In genomic region chr7:138247568-138248328, GRCh38 we compare ENCODE assay signal across 24 cellular contexts.
DNase-seq lines count a peak whose midpoint lies in the region; ATAC-seq and TF ChIP-seq lines count a peak whose summit lies in the region.
"Had no signal": no experiment of that assay in that cellular context is flagged by ENCODE, and none has a peak within 500 bp of the region (broad histone marks: within the 10 kb centered on the region; RNA-seq: fewer than 3 reads in every experiment).

No MANE protein-coding gene starts in this region.

- DNase-seq in adipocyte (ENCODE audit: low read depth), result peak; percentile 4
- DNase-seq in fibroblast of villous mesenchyme (ENCODE audit: low read depth), result peak; percentile 15
- DNase-seq in trophoblast cell, result no peak
- no peak for DNase-seq in NCI-H1092 (lab: John Stamatoyannopoulos, UW)
- DNase-seq in effector memory CD8-positive, alpha-beta T cell, result no peak
- DNase-seq in Caco-2, result no peak
- DNase-seq: activated CD4-positive, alpha-beta T cell treated with anti-CD3 and anti-CD28 coated beads, Interleukin-2, amount 10 ng/mL, durations not matched to agents 7 days and 5 days; activated CD8-positive, alpha-beta memory T cell treated with anti-CD3 and anti-CD28 coated beads, Interleukin-2, amount 50 U/mL, for 48 hours; activated gamma-delta T cell; amniotic stem cell; CD4-positive, alpha-beta T cell; DMS53; HCEC 1CT; heart right ventricle; Karpas-422; kidney; naive thymus-derived CD8-positive, alpha-beta T cell; NCI-H1092 treated with DMSO at 0.1 percent for 48 hours; NCI-H524; stimulated activated naive CD4-positive, alpha-beta T cell; SW 1271; tibial artery had no signal

- no peak overlapping the region for H3K4me3 Mint-ChIP-seq in effector memory CD8-positive, alpha-beta T cell
- H3K4me3 Mint-ChIP-seq in Caco-2 (ENCODE audit: unreplicated experiment), result no peak overlapping the region
- H3K4me3 Mint-ChIP-seq: activated CD4-positive, alpha-beta T cell treated with anti-CD3 and anti-CD28 coated beads, Interleukin-2, amount 10 ng/mL, durations not matched to agents 7 days and 5 days; CD4-positive, alpha-beta T cell; naive thymus-derived CD8-positive, alpha-beta T cell had no signal

- peaks cover under 1 to 7% of the 10 kb centered on the region in 2 donors for H3K27me3 Mint-ChIP-seq in effector memory CD8-positive, alpha-beta T cell
- no peaks in the 10 kb centered on the region for H3K27me3 Mint-ChIP-seq in Caco-2 (ENCODE audit: insufficient read depth, unreplicated experiment)
- H3K27me3 Mint-ChIP-seq: CD4-positive, alpha-beta T cell had no signal

- H3K79me1 ChIP-seq in trophoblast cell (ENCODE audit: low read length), result peaks cover 37% of the 10 kb centered on the region

- H4K12ac ChIP-seq in trophoblast cell (ENCODE audit: low read depth, low read length), result peak overlapping the region; percentile 33

- peak overlapping the region; percentile 70 for H2BK12ac ChIP-seq in trophoblast cell (ENCODE audit: low read length)

- intact Hi-C loops in Caco-2 (cut with micrococcal nuclease; ENCODE audit: unreplicated experiment), result no loop called here

- peak overlapping the region; percentile 97 for H2BK120ac ChIP-seq in trophoblast cell (ENCODE audit: insufficient read depth, low read length, poor library complexity)

- peak overlapping the region; percentile 86 for H3K14ac ChIP-seq in trophoblast cell (ENCODE audit: low read length)

- no peak overlapping the region for H3K27ac ChIP-seq in HEK293 (ENCODE audit: extremely low read depth, low read depth, low read length)
- H3K27ac ChIP-seq in trophoblast cell (ENCODE audit: low read depth, low read length), result peak overlapping the region; percentile 98
- H3K27ac ChIP-seq: tibial artery had no signal

- POLR2A ChIA-PET in HEK293 (lab: Yijun Ruan, JAX) (no interaction called here), Caco-2 (lab: Charles Lee) (no interaction called here)

- H2BK5ac ChIP-seq in trophoblast cell (ENCODE audit: low read depth, low read length, poor library complexity), result peak overlapping the region; percentile 97

- H3K27me3 ChIP-seq in adipocyte (replicated peaks; ENCODE audit: control insufficient read depth, insufficient read depth, low read length), result no peaks in the 10 kb centered on the region
- H3K27me3 ChIP-seq in trophoblast cell (ENCODE audit: insufficient read depth, low read length), result no peaks in the 10 kb centered on the region
- no peaks in the 10 kb centered on the region for H3K27me3 ChIP-seq in Caco-2 (replicated peaks; ENCODE audit: control insufficient read depth, insufficient read depth, low read length)
- H3K27me3 ChIP-seq: heart right ventricle, tibial artery had no signal

- H3K36me3 ChIP-seq in HEK293 (ENCODE audit: control insufficient read depth in 2 of 2, insufficient read depth in 1 of 2, low read length in 2 of 2) (no peaks in the 10 kb centered on the region), adipocyte (ENCODE audit: control insufficient read depth, insufficient read depth, low read length, severe bottlenecking) (no peaks in the 10 kb centered on the region), trophoblast cell (ENCODE audit: control insufficient read depth in 1 of 2, insufficient read depth in 2 of 2, low read length in 2 of 2) (no peaks in the 10 kb centered on the region), Caco-2 (ENCODE audit: control insufficient read depth, insufficient read depth, low read length) (no peaks in the 10 kb centered on the region)
- H3K36me3 ChIP-seq: heart right ventricle, tibial artery had no signal

- 100% methylated on average over 1 of the region's 9 CpGs for WGBS in trophoblast cell (ENCODE audit: extremely low coverage, insufficient coverage, insufficient read length)

- H3K4ac ChIP-seq in trophoblast cell (ENCODE audit: low read depth, low read length), result peak overlapping the region; percentile 37

- H2AK5ac ChIP-seq in trophoblast cell (ENCODE audit: low read length), result peak overlapping the region; percentile 28

- peak overlapping the region; percentile 52 for H4K8ac ChIP-seq in trophoblast cell (ENCODE audit: low read depth, low read length)

- no peak overlapping the region for H3K9ac ChIP-seq in adipocyte (ENCODE audit: low read length)
- no peak overlapping the region for H3K9ac ChIP-seq in trophoblast cell (ENCODE audit: low read length)

- no peak for ATAC-seq in HG02571 (IDR thresholded peaks at IDR 0.05; ENCODE audit: unreplicated experiment)
- no peak for ATAC-seq in effector memory CD8-positive, alpha-beta T cell (replicated peaks)
- ATAC-seq: heart right ventricle; naive thymus-derived CD8-positive, alpha-beta T cell had no signal

- peaks cover 6 to 9% of the 10 kb centered on the region in 2 donors for H3K9me3 Mint-ChIP-seq in effector memory CD8-positive, alpha-beta T cell
- H3K9me3 Mint-ChIP-seq in Caco-2 (ENCODE audit: unreplicated experiment), result peaks cover 26% of the 10 kb centered on the region

- no peaks in the 10 kb centered on the region for H3K4me1 Mint-ChIP-seq in effector memory CD8-positive, alpha-beta T cell (ENCODE audit: low read depth in 2 of 2)
- H3K4me1 Mint-ChIP-seq in Caco-2 (ENCODE audit: low read depth, unreplicated experiment), result peaks cover 7% of the 10 kb centered on the region
- H3K4me1 Mint-ChIP-seq: activated CD4-positive, alpha-beta T cell treated with anti-CD3 and anti-CD28 coated beads, Interleukin-2, amount 10 ng/mL, durations not matched to agents 7 days and 5 days; naive thymus-derived CD8-positive, alpha-beta T cell had no signal

- H3K23ac ChIP-seq in trophoblast cell (ENCODE audit: low read length), result no peak overlapping the region

- H3K4me2 ChIP-seq in trophoblast cell (ENCODE audit: low read length), result no peak overlapping the region

- H3K36me3 Mint-ChIP-seq in effector memory CD8-positive, alpha-beta T cell (ENCODE audit: insufficient read depth), result no peaks in the 10 kb centered on the region
- H3K36me3 Mint-ChIP-seq in Caco-2 (ENCODE audit: insufficient read depth, unreplicated experiment), result no peaks in the 10 kb centered on the region

- peak overlapping the region; percentile 14 for H2AFZ ChIP-seq in trophoblast cell (ENCODE audit: insufficient read depth, low read length, poor library complexity)

- no TSS peak for BruUV-seq in Caco-2 (replicated peaks; lab: Mats Ljungman, UMichigan)

- peak overlapping the region; percentile 100 for H4K91ac ChIP-seq in trophoblast cell (ENCODE audit: low read depth, low read length)

- H3K4me1 ChIP-seq in HEK293 (ENCODE audit: control insufficient read depth, insufficient read depth, low read length), result no peaks in the 10 kb centered on the region
- H3K4me1 ChIP-seq in adipocyte (ENCODE audit: control insufficient read depth, insufficient read depth, low read length), result no peaks in the 10 kb centered on the region
- peaks cover 5 to 14% of the 10 kb centered on the region in 2 experiments for H3K4me1 ChIP-seq in trophoblast cell (ENCODE audit: control insufficient read depth in 1 of 2, insufficient read depth in 2 of 2, low read length in 2 of 2)
- no peaks in the 10 kb centered on the region for H3K4me1 ChIP-seq in Caco-2
- H3K4me1 ChIP-seq: tibial artery had no signal

- H3K18ac ChIP-seq in trophoblast cell (ENCODE audit: low read length), result peak overlapping the region; percentile 62

- H3K9me3 ChIP-seq in HEK293 (ENCODE audit: control insufficient read depth, insufficient read depth, low read depth, low read length) (no peaks in the 10 kb centered on the region), adipocyte (ENCODE audit: control insufficient read depth, low read length) (no peaks in the 10 kb centered on the region), trophoblast cell (ENCODE audit: insufficient read depth, low read depth, low read length) (no peaks in the 10 kb centered on the region), Caco-2 (peaks cover 30% of the 10 kb centered on the region)

- peaks cover 2% of the 10 kb centered on the region for H3K79me2 ChIP-seq in trophoblast cell (ENCODE audit: control insufficient read depth, insufficient read depth, low read length, poor library complexity)

- no peak overlapping the region for H3K4me3 ChIP-seq in HEK293 (ENCODE audit: low read depth, low read length)
- H3K4me3 ChIP-seq in adipocyte (ENCODE audit: low read length), result no peak overlapping the region
- H3K4me3 ChIP-seq in fibroblast of villous mesenchyme (ENCODE audit: low read depth, low read length), result no peak overlapping the region
- no peak overlapping the region for H3K4me3 ChIP-seq in trophoblast cell (ENCODE audit: low read depth, low read length)
- no peak overlapping the region for H3K4me3 ChIP-seq in Caco-2 (ENCODE audit: low read depth, low read length)
- H3K4me3 ChIP-seq: heart right ventricle, tibial artery had no signal

- TF ChIP-seq CTCF in HEK293 (tag by site-specific recombination; IDR thresholded peaks at IDR 0.05) (no peak), fibroblast of villous mesenchyme (IDR thresholded peaks at IDR 0.05; ENCODE audit: insufficient read depth, low read depth, low read length) (no peak), Caco-2 (IDR thresholded peaks at IDR 0.05; ENCODE audit: insufficient read depth in 1 of 2, low read depth in 1 of 2, low read length in 1 of 2, severe bottlenecking in 1 of 2, unreplicated experiment in 1 of 2) (no peak)

- CTCF ChIA-PET in HEK293 (lab: Yijun Ruan, JAX) (no interaction called here), Caco-2 (lab: Charles Lee) (no interaction called here)

- no peak overlapping the region for H3K27ac Mint-ChIP-seq in effector memory CD8-positive, alpha-beta T cell
- no peak overlapping the region for H3K27ac Mint-ChIP-seq in Caco-2 (ENCODE audit: unreplicated experiment)
- H3K27ac Mint-ChIP-seq: activated CD4-positive, alpha-beta T cell treated with anti-CD3 and anti-CD28 coated beads, Interleukin-2, amount 10 ng/mL, durations not matched to agents 7 days and 5 days; CD4-positive, alpha-beta T cell; naive thymus-derived CD8-positive, alpha-beta T cell had no signal

TF ChIP-seq in HEK293, 187 proteins besides CTCF, POLR2A, EP300 and RAD21:
- TF ChIP-seq ZNF768 (tag by site-specific recombination; IDR thresholded peaks at IDR 0.05) (no peak), SETDB1 (IDR thresholded peaks at IDR 0.05; ENCODE audit: insufficient read length, low read length) (peak; percentile 85)
TF ChIP-seq in HEK293: peak in this region for 1.

Comparison
In these comparisons a context has a peak if more than half of its experiments do, and no peak if none do; other contexts are left out.
1. DNase-seq: peak in adipocyte (single experiment) and fibroblast of villous mesenchyme (single experiment); none in trophoblast cell (0 of 2), NCI-H1092 (single experiment), effector memory CD8-positive, alpha-beta T cell (0 of 3) and Caco-2 (0 of 2).